23 cellular contexts compared by ENCODE assay signal in the genomic region with DNA sequence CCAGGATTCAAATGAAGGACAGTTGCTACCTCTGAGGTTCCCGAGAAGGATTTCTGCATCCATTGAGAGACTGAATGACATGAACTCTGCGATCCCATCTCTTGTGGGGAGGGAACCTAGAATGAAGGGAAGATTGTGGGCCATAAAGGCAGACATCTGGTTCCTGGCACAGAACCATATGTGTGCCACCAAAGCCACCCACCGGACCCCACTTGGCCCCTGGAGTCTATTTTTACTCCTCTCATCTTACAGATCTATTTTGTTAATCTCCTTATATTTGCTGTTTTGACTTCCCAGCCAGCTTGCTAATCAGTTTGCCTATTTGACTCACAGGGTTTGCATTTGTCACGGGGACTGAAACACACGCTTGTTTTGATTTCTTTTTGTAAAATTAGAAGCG. TPM values are rescaled to one million over a fixed set of nuclear protein-coding genes. Genes with fewer than 3 reads are reported as not detected.
"Had no signal": no experiment of that assay in that cellular context is flagged by ENCODE, and none has a peak within 500 bp of the region (broad histone marks: within the 10 kb centered on the region; RNA-seq: fewer than 3 reads in every experiment).

No MANE protein-coding gene starts in this region.

- ATAC-seq: activated naive CD8-positive, alpha-beta T cell treated with anti-CD3 and anti-CD28 coated beads, Interleukin-2, amount 50 U/mL, for 24 hours; heart left ventricle; natural killer cell; right cardiac atrium had no signal

- FAIRE-seq: colon, endothelial cell of umbilical vein, frontal cortex, small intestine had no signal

- H3K4me3 Mint-ChIP-seq: activated naive CD4-positive, alpha-beta T cell treated with anti-CD3 and anti-CD28 coated beads for 36 hours; activated naive CD8-positive, alpha-beta T cell treated with anti-CD3 and anti-CD28 coated beads, Interleukin-2, amount 50 U/mL, for 24 hours; immature natural killer cell; natural killer cell; stimulated activated naive CD8-positive, alpha-beta T cell treated with anti-CD3 and anti-CD28 coated beads, Interleukin-15, Interleukin-2, amounts not matched to agents 100 ng/mL and 50 ng/mL, for 24 hours; type B pancreatic cell had no signal

- H3K27ac ChIP-seq: cardiac muscle cell, heart left ventricle, neutrophil had no signal

- H3K9me3 ChIP-seq: heart left ventricle, neutrophil had no signal

- H3K4me1 Mint-ChIP-seq: activated naive CD8-positive, alpha-beta T cell treated with anti-CD3 and anti-CD28 coated beads, Interleukin-2, amount 50 U/mL, for 24 hours had no signal

- H3K9me3 Mint-ChIP-seq: activated naive CD4-positive, alpha-beta T cell treated with anti-CD3 and anti-CD28 coated beads for 36 hours; activated naive CD8-positive, alpha-beta T cell treated with anti-CD3 and anti-CD28 coated beads, Interleukin-2, amount 50 U/mL, for 24 hours; activated T-helper 2 cell treated with anti-CD3 and anti-CD28 coated beads, Interferon-gamma antibody, Interleukin-2, Interleukin-4, amounts not matched to agents 10 μg/mL and 5 μg/mL and 100 μg/mL, durations not matched to agents 14 hours and 24 hours and 36 hours; stimulated activated naive CD8-positive, alpha-beta T cell treated with anti-CD3 and anti-CD28 coated beads, Interleukin-15, Interleukin-2, amounts not matched to agents 100 ng/mL and 50 ng/mL, for 24 hours had no signal

- H3K4me3 ChIP-seq: cardiac muscle cell, heart left ventricle had no signal

- H3K36me3 Mint-ChIP-seq: immature natural killer cell, natural killer cell, type B pancreatic cell had no signal

- DNase-seq: activated CD4-positive, alpha-beta T cell treated with anti-CD3 and anti-CD28 coated beads for 1 hour; activated CD4-positive, alpha-beta T cell treated with anti-CD3 and anti-CD28 coated beads, Interleukin-2, amount 50 U/mL, for 4 hours; activated naive CD4-positive, alpha-beta T cell treated with anti-CD3 and anti-CD28 coated beads for 36 hours; activated naive CD8-positive, alpha-beta T cell treated with anti-CD3 and anti-CD28 coated beads, Interleukin-2, amount 50 U/mL, for 24 hours; activated T-cell treated with anti-CD3 and anti-CD28 coated beads for 4 hours; heart left ventricle; immature natural killer cell; mesenchymal stem cell; natural killer cell; posterior cingulate gyrus; right cardiac atrium; small intestine; stimulated activated CD4-positive, alpha-beta T cell treated with anti-CD3 and anti-CD28 coated beads, Interleukin-4, amount 100 ng/mL, for 4 hours; stimulated activated CD8-positive, alpha-beta memory T cell treated with anti-CD3 and anti-CD28 coated beads, Interleukin-4, amount 100 ng/mL, for 48 hours; T1000 had no signal

- H3K36me3 ChIP-seq: cardiac muscle cell, neutrophil had no signal

- H3K27ac Mint-ChIP-seq: activated naive CD4-positive, alpha-beta T cell treated with anti-CD3 and anti-CD28 coated beads for 36 hours; activated naive CD8-positive, alpha-beta T cell treated with anti-CD3 and anti-CD28 coated beads, Interleukin-2, amount 50 U/mL, for 24 hours; activated T-helper 2 cell treated with anti-CD3 and anti-CD28 coated beads, Interferon-gamma antibody, Interleukin-2, Interleukin-4, amounts not matched to agents 10 μg/mL and 5 μg/mL and 100 μg/mL, durations not matched to agents 14 hours and 24 hours and 36 hours; immature natural killer cell; natural killer cell; stimulated activated naive CD8-positive, alpha-beta T cell treated with anti-CD3 and anti-CD28 coated beads, Interleukin-15, Interleukin-2, amounts not matched to agents 100 ng/mL and 50 ng/mL, for 24 hours; type B pancreatic cell had no signal

RNA-seq across cellular contexts. Expression of gene SOD3, which starts 7.3 kb away (rescaled TPM):
- total RNA-seq: activated naive CD4-positive, alpha-beta T cell treated with anti-CD3 and anti-CD28 coated beads for 36 hours; activated T-helper 2 cell treated with anti-CD3 and anti-CD28 coated beads, Interferon-gamma antibody, Interleukin-2, Interleukin-4, amounts not matched to agents 10 μg/mL and 5 μg/mL and 100 μg/mL, durations not matched to agents 14 hours and 24 hours and 36 hours; endothelial cell of umbilical vein; frontal cortex; natural killer cell had no signal
- polyA plus RNA-seq: endothelial cell of umbilical vein, immature natural killer cell had no signal
